In genomic region chr5:2111569-2112105, GRCh38 we compare ENCODE assay signal across 27 cellular contexts.
DNase-seq lines count a peak whose midpoint lies in the region; ATAC-seq and TF ChIP-seq lines count a peak whose summit lies in the region.
"Had no signal": no experiment of that assay in that cellular context is flagged by ENCODE, and none has a peak within 500 bp of the region (broad histone marks: within the 10 kb centered on the region; RNA-seq: fewer than 3 reads in every experiment).

No MANE protein-coding gene starts in this region.

- H3K27me3 Mint-ChIP-seq in nephron progenitor cell (ENCODE audit: low read depth, poor library complexity) (peaks cover 24% of the 10 kb centered on the region), chondrocyte (ENCODE audit: low read depth) (no peaks in the 10 kb centered on the region)
- H3K27me3 Mint-ChIP-seq: CD4-positive, alpha-beta T cell had no signal

- H3K36me3 Mint-ChIP-seq in nephron progenitor cell (ENCODE audit: low read depth) (no peaks in the 10 kb centered on the region), chondrocyte (ENCODE audit: low read depth) (no peaks in the 10 kb centered on the region)
- H3K36me3 Mint-ChIP-seq: T-cell had no signal

- TF ChIP-seq CTCF in dorsolateral prefrontal cortex (IDR thresholded peaks at IDR 0.05 in 54 of 56, conservative IDR thresholded peaks at IDR 0.05 in 2 of 56; ENCODE audit: low read depth in 1 of 56, partially characterized antibody in 56 of 56) (no peak), nephron progenitor cell (IDR thresholded peaks at IDR 0.05) (no peak), chondrocyte (IDR thresholded peaks at IDR 0.05) (no peak)

- H3K27ac ChIP-seq in dorsolateral prefrontal cortex: peak overlapping the region in 1 of 59 donors; percentile 10
- H3K27ac ChIP-seq: BLaER1 treated with 17β-estradiol and CSF1 and Interleukin-3, amounts not matched to agents 10 nM and 100 nM; GM23248; SJSA1 had no signal

- no peaks in the 10 kb centered on the region for H3K9me3 ChIP-seq in mucosa of stomach (ENCODE audit: control insufficient read depth, low read length)
- H3K9me3 ChIP-seq: HAP-1 had no signal

- DNase-seq in AG20443 (ENCODE audit: low spot score) (peak; percentile 9), DMS153 treated with DMSO at 0.1 percent for 48 hours (lab: John Stamatoyannopoulos, UW; ENCODE audit: unreplicated experiment) (peak; percentile 74), dorsolateral prefrontal cortex (no peak), nephron progenitor cell (no peak), chondrocyte (ENCODE audit: low spot score) (no peak), H4 (ENCODE audit: low spot score) (no peak), left lobe of liver (ENCODE audit: low spot score) (no peak)
- DNase-seq: AML-193; CD4-positive, alpha-beta T cell; DMS79; EL; GDM1; GM23248; HFFc6; KBM-7; MV-4-11; NCI-H1436 treated with DMSO at 0.1 percent for 48 hours; NCI-H446; NCI-H526; Right ventricle myocardium superior; RPMI8226; T-cell had no signal

- no peaks in the 10 kb centered on the region for H3K4me1 ChIP-seq in mucosa of stomach (ENCODE audit: control insufficient read depth, insufficient read depth, low read length)
- H3K4me1 ChIP-seq: BLaER1 treated with 17β-estradiol and CSF1 and Interleukin-3, amounts not matched to agents 10 nM and 100 nM; HAP-1; SJSA1 had no signal

- H3K9me3 Mint-ChIP-seq in nephron progenitor cell (peaks cover 18% of the 10 kb centered on the region), chondrocyte (ENCODE audit: low read depth) (peaks cover 1% of the 10 kb centered on the region)

- H3K27me3 ChIP-seq in dorsolateral prefrontal cortex (peaks cover 0 to 45% (median 0%) of the 10 kb centered on the region in 45 donors), mucosa of stomach (ENCODE audit: control insufficient read depth, insufficient read depth, low read length) (peaks cover 7% of the 10 kb centered on the region)
- H3K27me3 ChIP-seq: BLaER1 treated with 17β-estradiol and CSF1 and Interleukin-3, amounts not matched to agents 10 nM and 100 nM; SJSA1 had no signal

- no peak overlapping the region for H3K9ac ChIP-seq in mucosa of stomach (ENCODE audit: low read length)
- H3K9ac ChIP-seq: BLaER1 treated with 17β-estradiol and CSF1 and Interleukin-3, amounts not matched to agents 10 nM and 100 nM; GM23248 had no signal

- H3K4me1 Mint-ChIP-seq in nephron progenitor cell (peaks cover 20% of the 10 kb centered on the region), chondrocyte (ENCODE audit: low read depth) (no peaks in the 10 kb centered on the region)
- H3K4me1 Mint-ChIP-seq: T-cell had no signal

- no peaks in the 10 kb centered on the region for H3K36me3 ChIP-seq in mucosa of stomach (ENCODE audit: control insufficient read depth, insufficient read depth, low read length)
- H3K36me3 ChIP-seq: BLaER1 treated with 17β-estradiol and CSF1 and Interleukin-3, amounts not matched to agents 10 nM and 100 nM; HAP-1; SJSA1 had no signal

- H3K4me3 Mint-ChIP-seq in nephron progenitor cell: no peak overlapping the region
- no peak overlapping the region for H3K4me3 Mint-ChIP-seq in chondrocyte (ENCODE audit: unreplicated experiment)
- H3K4me3 Mint-ChIP-seq: CD4-positive, alpha-beta T cell; HFFc6; T-cell had no signal

- H3K4me3 ChIP-seq in dorsolateral prefrontal cortex (peak overlapping the region in 56 of 59 donors; percentile 6 to 64 (median 44)), mucosa of stomach (ENCODE audit: low read length) (peak overlapping the region; percentile 8)
- H3K4me3 ChIP-seq: BLaER1 treated with 17β-estradiol and CSF1 and Interleukin-3, amounts not matched to agents 10 nM and 100 nM; GM12878; GM23248; HAP-1; SJSA1 had no signal

- no peak overlapping the region for H3K27ac Mint-ChIP-seq in nephron progenitor cell
- no peak overlapping the region for H3K27ac Mint-ChIP-seq in chondrocyte (ENCODE audit: unreplicated experiment)
- H3K27ac Mint-ChIP-seq: CD4-positive, alpha-beta T cell; HFFc6; T-cell had no signal

- intact Hi-C loops in dorsolateral prefrontal cortex (cut with DNase I): no loop called here

- no peak for ATAC-seq in left lobe of liver
- ATAC-seq: GM12878, T-cell had no signal

Comparison
In these comparisons a context has a peak if more than half of its experiments do, and no peak if none do; other contexts are left out.
1. DNase-seq: peak in AG20443 (single experiment) and DMS153 treated with DMSO at 0.1 percent for 48 hours (single experiment); none in dorsolateral prefrontal cortex (0 of 10), nephron progenitor cell (single experiment), chondrocyte (single experiment), H4 (single experiment) and left lobe of liver (single experiment).